Comparison of ENCODE assay signal across 17 cellular contexts in the genomic region with DNA sequence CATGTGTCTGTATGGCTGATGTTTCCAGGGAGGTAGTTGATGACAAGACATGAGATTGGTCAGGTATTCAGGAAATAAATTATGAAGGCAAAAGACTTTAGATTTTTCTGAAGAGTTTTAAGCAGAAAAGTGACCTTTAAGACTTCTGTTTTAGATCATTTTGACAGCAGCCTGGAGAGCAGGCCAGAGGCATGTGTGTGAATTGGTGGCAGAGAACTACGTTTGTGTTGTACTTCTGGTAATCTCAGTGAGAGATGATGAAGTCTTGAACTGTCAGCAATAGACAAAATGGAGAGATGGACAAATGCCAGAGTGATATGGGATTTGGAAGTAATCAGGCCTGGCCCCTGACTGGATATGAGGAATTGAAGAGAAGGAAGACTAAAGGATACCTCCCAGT. TPM values are rescaled to one million over a fixed set of nuclear protein-coding genes. Genes with fewer than 3 reads are reported as not detected.
DNase-seq lines count a peak whose midpoint lies in the region; ATAC-seq, FAIRE-seq and TF ChIP-seq lines count a peak whose summit lies in the region.
"Had no signal": no experiment of that assay in that cellular context is flagged by ENCODE, and none has a peak within 500 bp of the region (broad histone marks: within the 10 kb centered on the region; RNA-seq: fewer than 3 reads in every experiment).

No MANE protein-coding gene starts in this region.

- POLR2A ChIA-PET in SK-N-SH (lab: Yijun Ruan, JAX) (no interaction called here), K562 (lab: Yijun Ruan, JAX) (interaction anchor here (1.5 kb wide), 1 partner anchor 11 kb away, joined by 5 read pairs; no protein-coding TSS in a partner anchor)

- H2AFZ ChIP-seq in SK-N-SH (ENCODE audit: low read depth), result no peak overlapping the region
- no peak overlapping the region for H2AFZ ChIP-seq in K562 (ENCODE audit: low read depth, low read length)
- no peak overlapping the region for H2AFZ ChIP-seq in MM.1S (ENCODE audit: low read length)

- no peak for TF ChIP-seq POLR2A in K562 (conservative IDR thresholded peaks at IDR 0.05)

- H3K27me3 ChIP-seq in SK-N-SH (ENCODE audit: insufficient read depth) (no peaks in the 10 kb centered on the region), K562 (ENCODE audit: control insufficient read depth in 2 of 2, insufficient read depth in 2 of 2, low read length in 2 of 2) (no peaks in the 10 kb centered on the region), MM.1S (replicated peaks; ENCODE audit: insufficient read depth, low read length) (no peaks in the 10 kb centered on the region)

- H3K9ac ChIP-seq in SK-N-SH, result no peak overlapping the region
- no peak overlapping the region for H3K9ac ChIP-seq in K562 (ENCODE audit: insufficient read depth in 1 of 2, low read depth in 2 of 2, low read length in 2 of 2)
- H3K9ac ChIP-seq in MM.1S (ENCODE audit: low read length), result no peak overlapping the region

- H3K36me3 ChIP-seq in SK-N-SH (replicated peaks in 1 of 2; ENCODE audit: control insufficient read depth in 1 of 2, insufficient read depth in 2 of 2, low read length in 1 of 2), result no peaks in the 10 kb centered on the region
- no peaks in the 10 kb centered on the region for H3K36me3 ChIP-seq in K562 (ENCODE audit: control insufficient read depth, insufficient read depth, low read length)
- H3K36me3 ChIP-seq in MM.1S (replicated peaks; ENCODE audit: insufficient read depth, low read length), result no peaks in the 10 kb centered on the region
- H3K36me3 ChIP-seq: HAP-1 had no signal

- WGBS in SK-N-SH (ENCODE audit: low lambda C conversion rate), result 50% methylated on average over 1 of the region's 1 CpG
- WGBS in K562 (ENCODE audit: insufficient coverage, low coverage, missing lambda C conversion rate), result 16% methylated on average over 1 of the region's 1 CpG

- H3K36me3 Mint-ChIP-seq in stimulated activated memory B cell treated with anti-CD40 and anti-IgM and Interleukin-4, amounts not matched to agents 10 μg/mL and 1 μg/mL and 100 μg/mL, for 72 hours, result peaks cover 19% of the 10 kb centered on the region

- in situ Hi-C loops in K562 (cut with MboI), result no loop called here

- H3K4me2 ChIP-seq in SK-N-SH (no peak overlapping the region), K562 (ENCODE audit: insufficient read depth, low read length) (no peak overlapping the region), MM.1S (ENCODE audit: low read depth, low read length) (no peak overlapping the region)

- H3K27me3 Mint-ChIP-seq in stimulated activated memory B cell treated with anti-CD40 and anti-IgM and Interleukin-4, amounts not matched to agents 10 μg/mL and 1 μg/mL and 100 μg/mL, for 72 hours, result no peaks in the 10 kb centered on the region
- H3K27me3 Mint-ChIP-seq: CD4-positive, alpha-beta T cell had no signal

- no peak for FAIRE-seq in K562 (lab: Jason Lieb, UNC)
- FAIRE-seq: A204.1, GM12892 had no signal

- H3K9me1 ChIP-seq in K562 (ENCODE audit: control insufficient read depth, insufficient read depth, low read length), result no peaks in the 10 kb centered on the region

- no peak overlapping the region for H3K4me3 ChIP-seq in SK-N-SH (ENCODE audit: low read depth in 2 of 2, low read length in 1 of 2)
- no peak overlapping the region for H3K4me3 ChIP-seq in K562
- H3K4me3 ChIP-seq in MM.1S (ENCODE audit: low read length), result no peak overlapping the region
- H3K4me3 ChIP-seq: HAP-1 had no signal

- peak overlapping the region; percentile 84 for H3K27ac Mint-ChIP-seq in stimulated activated memory B cell treated with anti-CD40 and anti-IgM and Interleukin-4, amounts not matched to agents 10 μg/mL and 1 μg/mL and 100 μg/mL, for 72 hours
- H3K27ac Mint-ChIP-seq: CD4-positive, alpha-beta T cell had no signal

- H3K27ac ChIP-seq in SK-N-SH (ENCODE audit: low read depth in 2 of 2, low read length in 1 of 2) (no peak overlapping the region), K562 (ENCODE audit: extremely low read depth, low read depth, low read length) (no peak overlapping the region), MM.1S (ENCODE audit: low read length) (no peak overlapping the region)
- H3K27ac ChIP-seq: C4-2B had no signal

- H3F3A ChIP-seq in SK-N-SH (replicated peaks; ENCODE audit: insufficient read depth) (no peaks in the 10 kb centered on the region), MM.1S (ENCODE audit: insufficient read depth, low read length) (no peaks in the 10 kb centered on the region)

- BruUV-seq in K562 (replicated peaks; lab: Mats Ljungman, UMichigan), result no TSS peak

- ATAC-seq in left ventricle myocardium superior (peak; percentile 34), Right ventricle myocardium inferior (no peak), K562 (no peak), GM21528 (IDR thresholded peaks at IDR 0.05; ENCODE audit: low FRiP score, unreplicated experiment) (no peak)
- no peak for ATAC-seq in stimulated activated memory B cell treated with anti-CD40 and anti-IgM and Interleukin-4, amounts not matched to agents 10 μg/mL and 1 μg/mL and 100 μg/mL, for 72 hours
- no peak for ATAC-seq in activated CD4-positive, CD25-positive, alpha-beta regulatory T cell treated with anti-CD3 and anti-CD28 coated beads, Interleukin-2, amount 50 U/mL, for 24 hours

- H3K79me2 ChIP-seq in SK-N-SH (ENCODE audit: insufficient read depth), result peaks cover 18% of the 10 kb centered on the region; the same call in 1 of the 2 replicates
- peaks cover 34% of the 10 kb centered on the region for H3K79me2 ChIP-seq in K562 (ENCODE audit: control insufficient read depth, insufficient read depth, low read length)
- no peaks in the 10 kb centered on the region for H3K79me2 ChIP-seq in MM.1S (ENCODE audit: low read length)

- TF ChIP-seq CTCF in SK-N-SH (IDR thresholded peaks at IDR 0.05) (no peak), K562 (IDR thresholded peaks at IDR 0.05 in 2 of 3, conservative IDR thresholded peaks at IDR 0.05 in 1 of 3; ENCODE audit: insufficient read depth in 2 of 3, low read depth in 1 of 3, low read length in 3 of 3) (no peak), MM.1S (IDR thresholded peaks at IDR 0.05; ENCODE audit: low read length) (no peak)

- intact Hi-C loops in left ventricle myocardium superior (cut with micrococcal nuclease) (no loop called here), Right ventricle myocardium inferior (cut with DNase I) (no loop called here), K562 (cut with micrococcal nuclease) (no loop called here)

- H3K4me1 ChIP-seq in SK-N-SH (ENCODE audit: control insufficient read depth in 1 of 2, insufficient read depth in 2 of 2, low read depth in 1 of 2, low read length in 1 of 2) (peaks cover 3% of the 10 kb centered on the region in 2 experiments; a peak in 2 of 4 replicates), K562 (replicated peaks in 1 of 2; ENCODE audit: control insufficient read depth in 2 of 2, insufficient read depth in 2 of 2, low read length in 2 of 2) (peaks cover 8 to 22% of the 10 kb centered on the region in 2 experiments), MM.1S (ENCODE audit: low read length) (no peaks in the 10 kb centered on the region)

- no peaks in the 10 kb centered on the region for H3K9me2 ChIP-seq in SK-N-SH
- no peaks in the 10 kb centered on the region for H3K9me2 ChIP-seq in MM.1S (replicated peaks; ENCODE audit: insufficient read depth, low read length)

- H4K20me1 ChIP-seq in SK-N-SH (ENCODE audit: insufficient read depth) (peaks cover 9% of the 10 kb centered on the region), K562 (replicated peaks; ENCODE audit: control insufficient read depth, insufficient read depth, low read length) (no peaks in the 10 kb centered on the region), MM.1S (ENCODE audit: insufficient read depth, low read length) (no peaks in the 10 kb centered on the region)

- TF ChIP-seq EP300 in SK-N-SH (IDR thresholded peaks at IDR 0.05; ENCODE audit: borderline replicate concordance in 1 of 2, low read depth in 1 of 2, low read length in 1 of 2), result no peak
- no peak for TF ChIP-seq EP300 in K562 (IDR thresholded peaks at IDR 0.05; ENCODE audit: low read length)

- DNase-seq in left ventricle myocardium superior (no peak), Right ventricle myocardium inferior (ENCODE audit: missing footprints) (no peak), SK-N-SH (no peak), K562 (ENCODE audit: extremely low read depth in 1 of 4, low spot score in 3 of 4) (no peak), MM.1S (no peak)
- DNase-seq: ACHN; CD4-positive, alpha-beta T cell; DMS153; DMS79; GDM1 had no signal

- no peak overlapping the region for H3K4me3 Mint-ChIP-seq in stimulated activated memory B cell treated with anti-CD40 and anti-IgM and Interleukin-4, amounts not matched to agents 10 μg/mL and 1 μg/mL and 100 μg/mL, for 72 hours
- H3K4me3 Mint-ChIP-seq: CD4-positive, alpha-beta T cell had no signal

- no peak for TF ChIP-seq RAD21 in SK-N-SH (IDR thresholded peaks at IDR 0.05; ENCODE audit: low read length)
- no peak for TF ChIP-seq RAD21 in K562 (CRISPR knock-in tag; conservative IDR thresholded peaks at IDR 0.05 in 1 of 2, IDR thresholded peaks at IDR 0.05 in 1 of 2)

- CTCF ChIA-PET in SK-N-SH (lab: Yijun Ruan, JAX), result no interaction called here
- CTCF ChIA-PET in K562 (lab: Yijun Ruan, JAX; ENCODE audit: low intra/inter-chr PET ratio), result no interaction called here

- no peaks in the 10 kb centered on the region for H3K9me3 ChIP-seq in SK-N-SH
- no peaks in the 10 kb centered on the region for H3K9me3 ChIP-seq in K562 (replicated peaks; ENCODE audit: control insufficient read depth, insufficient read depth, low read depth, low read length)
- no peaks in the 10 kb centered on the region for H3K9me3 ChIP-seq in MM.1S (replicated peaks; ENCODE audit: insufficient read depth, low read length)
- H3K9me3 ChIP-seq: HAP-1 had no signal

- no peaks in the 10 kb centered on the region for H3K9me3 Mint-ChIP-seq in stimulated activated memory B cell treated with anti-CD40 and anti-IgM and Interleukin-4, amounts not matched to agents 10 μg/mL and 1 μg/mL and 100 μg/mL, for 72 hours
- H3K9me3 Mint-ChIP-seq: CD4-positive, alpha-beta T cell had no signal

- peaks cover 56% of the 10 kb centered on the region for H3K4me1 Mint-ChIP-seq in stimulated activated memory B cell treated with anti-CD40 and anti-IgM and Interleukin-4, amounts not matched to agents 10 μg/mL and 1 μg/mL and 100 μg/mL, for 72 hours

RNA-seq across cellular contexts. Expression of gene FARS2, which starts 30.8 kb away (rescaled TPM):
- total RNA-seq in left ventricle myocardium superior, result 19.4 TPM
- total RNA-seq in Right ventricle myocardium inferior, result 20.5 TPM
- polyA plus RNA-seq in SK-N-SH (2012; rRNA removed), result 12.5 and 16.1 TPM in 2 replicates
- 13.7 and 14.2 TPM in 2 replicates for polyA plus RNA-seq in SK-N-SH (2012; cell fraction: cytosol; rRNA removed)
- 12.1 and 13.3 TPM in 2 replicates for polyA plus RNA-seq in SK-N-SH (2012; cell fraction: nucleus; rRNA removed)
- total RNA-seq in K562 (2011; cell fraction: chromatin; rRNA removed; ENCODE audit: low replicate concordance), result 45.6 and 71.4 TPM in 2 replicates
- 42.9 and 58.8 TPM in 2 replicates for total RNA-seq in K562 (2011; cell fraction: nucleolus; rRNA removed)
- 45.3 and 48.5 TPM in 2 replicates for total RNA-seq in K562 (2011; cell fraction: nucleoplasm; rRNA removed)
- 22.5 and 30.7 TPM in 2 replicates for total RNA-seq in K562 (2014; rRNA removed)
- 24.3 and 27.5 TPM in 2 replicates for total RNA-seq in K562 (2014; rRNA removed; fragmentation: Illumina TruSeq; extraction: Trizol)
- total RNA-seq in K562 (2015; rRNA removed; fragmentation: Illumina TruSeq; extraction: Trizol), result 27.9 and 28.1 TPM in 2 replicates
- total RNA-seq in K562 (2021), result 25.8 and 26.6 TPM in 2 replicates
- 26.1 and 27.0 TPM in 2 replicates for polyA plus RNA-seq in K562 (2011; rRNA removed)
- 27.4 and 27.7 TPM in 2 replicates for polyA plus RNA-seq in K562 (2011; cell fraction: cytosol; rRNA removed)
- 15.7 and 17.5 TPM in 2 replicates for polyA plus RNA-seq in K562 (2011; cell fraction: nucleus; rRNA removed)
- polyA plus RNA-seq in K562 (2012), result 21.3 and 22.0 TPM in 2 replicates
- 24.1 and 25.9 TPM in 2 replicates for polyA plus RNA-seq in K562 (2014; fragmentation: Illumina TruSeq; extraction: Trizol)
- 10 to 100 TPM; 52.3 to 62.2 TPM for polyA plus RNA-seq in K562 (2014; fragmentation: Nextera tagmentation; extraction: Ambion mirVana)
- 16.5 and 25.5 TPM in 2 replicates for polyA plus RNA-seq in K562 (2014; rRNA removed)
- polyA minus RNA-seq in K562 (2011; rRNA and poly(A)+ RNA removed), result 62.9 TPM in 2 replicates
- 21.6 and 22.2 TPM in 2 replicates for polyA minus RNA-seq in K562 (2011; cell fraction: cytosol; rRNA and poly(A)+ RNA removed)
- polyA minus RNA-seq in K562 (2011; cell fraction: nucleus; rRNA and poly(A)+ RNA removed), result 62.1 and 76.5 TPM in 2 replicates

RNA-seq across cellular contexts. Expression of gene LYRM4, which starts 31.4 kb away (rescaled TPM):
- total RNA-seq in left ventricle myocardium superior (26.6 TPM), Right ventricle myocardium inferior (23.3 TPM), K562 (2014; rRNA removed) (24.2 and 28.8 TPM in 2 replicates), K562 (2014; rRNA removed; fragmentation: Illumina TruSeq; extraction: Trizol) (41.1 and 41.8 TPM in 2 replicates), K562 (2015; rRNA removed; fragmentation: Illumina TruSeq; extraction: Trizol) (29.0 and 33.9 TPM in 2 replicates), K562 (2021) (56.2 and 69.4 TPM in 2 replicates)
- polyA plus RNA-seq in SK-N-SH (2012; rRNA removed) (37.2 and 43.4 TPM in 2 replicates), K562 (2011; rRNA removed) (66.4 and 69.4 TPM in 2 replicates), K562 (2014; fragmentation: Illumina TruSeq; extraction: Trizol) (31.3 and 36.9 TPM in 2 replicates), K562 (2014; fragmentation: Nextera tagmentation; extraction: Ambion mirVana) (10 to 100 TPM; 50.2 to 61.0 TPM), K562 (2014; rRNA removed) (29.9 and 40.8 TPM in 2 replicates)
- 46.3 and 51.5 TPM in 2 replicates for polyA plus RNA-seq in SK-N-SH (2012; cell fraction: cytosol; rRNA removed)
- 17.0 and 17.3 TPM in 2 replicates for polyA plus RNA-seq in SK-N-SH (2012; cell fraction: nucleus; rRNA removed)
- total RNA-seq in K562 (2011; cell fraction: chromatin; rRNA removed; ENCODE audit: low replicate concordance), result 27.0 and 54.7 TPM in 2 replicates
- total RNA-seq in K562 (2011; cell fraction: nucleolus; rRNA removed), result 13.8 and 16.4 TPM in 2 replicates
- total RNA-seq in K562 (2011; cell fraction: nucleoplasm; rRNA removed), result 46.3 and 95.0 TPM in 2 replicates
- polyA plus RNA-seq in K562 (2011; cell fraction: cytosol; rRNA removed), result 44.2 and 62.9 TPM in 2 replicates
- polyA plus RNA-seq in K562 (2011; cell fraction: nucleus; rRNA removed), result 19.4 and 28.2 TPM in 2 replicates
- 38.7 and 53.8 TPM in 2 replicates for polyA plus RNA-seq in K562 (2012)
- 41.4 and 43.3 TPM in 2 replicates for polyA minus RNA-seq in K562 (2011; rRNA and poly(A)+ RNA removed)
- polyA minus RNA-seq in K562 (2011; cell fraction: cytosol; rRNA and poly(A)+ RNA removed), result 13.4 and 17.3 TPM in 2 replicates
- 10.0 and 11.6 TPM in 2 replicates for polyA minus RNA-seq in K562 (2011; cell fraction: nucleus; rRNA and poly(A)+ RNA removed)
